ENCODE assay signal across 19 cellular contexts in the genomic region with DNA sequence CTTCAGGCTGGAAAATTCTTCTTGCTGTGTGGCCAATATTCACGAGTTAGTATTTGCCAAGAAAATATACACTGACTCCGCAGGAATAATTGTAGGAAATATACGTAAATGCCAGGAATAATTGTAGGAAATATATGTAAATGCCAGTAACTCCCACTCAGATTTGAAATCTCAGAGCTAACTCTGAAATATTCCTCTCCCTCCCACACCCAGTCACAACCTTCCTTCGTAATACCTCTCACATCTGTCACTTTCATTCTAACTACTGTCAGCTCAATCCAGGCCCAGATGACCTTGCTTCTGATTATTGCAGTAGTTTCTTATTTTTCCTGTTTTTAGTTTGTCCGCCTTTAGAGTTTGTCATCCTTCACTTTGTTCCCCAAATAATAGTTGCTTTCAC.
DNase-seq lines count a peak whose midpoint lies in the region; FAIRE-seq and TF ChIP-seq lines count a peak whose summit lies in the region.
"Had no signal": no experiment of that assay in that cellular context is flagged by ENCODE, and none has a peak within 500 bp of the region (broad histone marks: within the 10 kb centered on the region; RNA-seq: fewer than 3 reads in every experiment).

No MANE protein-coding gene starts in this region.

- no peak overlapping the region for H3K4ac ChIP-seq in mesenchymal stem cell (ENCODE audit: low read depth in 1 of 2, low read length in 2 of 2)

- H3F3A ChIP-seq in smooth muscle cell (ENCODE audit: low read depth) = no peaks in the 10 kb centered on the region

- H3K9ac ChIP-seq in HUES64 (ENCODE audit: low read depth, low read length) = no peak overlapping the region
- H3K9ac ChIP-seq in mesenchymal stem cell (ENCODE audit: low read length) = no peak overlapping the region
- no peak overlapping the region for H3K9ac ChIP-seq in smooth muscle cell (ENCODE audit: low read depth)

- H2BK15ac ChIP-seq in mesenchymal stem cell (ENCODE audit: low read depth, poor library complexity, severe bottlenecking) = no peak overlapping the region

- H2BK120ac ChIP-seq in mesenchymal stem cell (ENCODE audit: low read depth, low read length) = no peak overlapping the region

- in situ Hi-C loops in brain microvascular endothelial cell (cut with HindIII; ENCODE audit: low pct_ligation_motif_present, low sequenced_read_pairs) = no loop called here

- no peaks in the 10 kb centered on the region for H3K79me2 ChIP-seq in smooth muscle cell (ENCODE audit: low read depth)

- H3K14ac ChIP-seq in mesenchymal stem cell (ENCODE audit: low read length in 2 of 2) = no peak overlapping the region

- H3K27me3 ChIP-seq in HUES64 (ENCODE audit: insufficient read depth, low read length) = no peaks in the 10 kb centered on the region
- H3K27me3 ChIP-seq in brain microvascular endothelial cell (replicated peaks) = no peaks in the 10 kb centered on the region
- H3K27me3 ChIP-seq in mesenchymal stem cell (ENCODE audit: control insufficient read depth in 1 of 2, insufficient read depth in 1 of 2, low read length in 2 of 2) = no peaks in the 10 kb centered on the region
- H3K27me3 ChIP-seq in smooth muscle cell (ENCODE audit: low read depth) = no peaks in the 10 kb centered on the region
- H3K27me3 ChIP-seq: cardiac muscle cell, pancreas, transverse colon had no signal

- no peak overlapping the region for H3K23ac ChIP-seq in mesenchymal stem cell (ENCODE audit: low read length in 2 of 2)

- no peaks in the 10 kb centered on the region for H4K20me1 ChIP-seq in smooth muscle cell (ENCODE audit: low read depth)

- peaks cover 10% of the 10 kb centered on the region; the same call in 1 of the 2 replicates for H3K4me1 ChIP-seq in HUES64 (ENCODE audit: insufficient read depth, low read length)
- H3K4me1 ChIP-seq in mesenchymal stem cell (ENCODE audit: control insufficient read depth, insufficient read depth, low read depth, low read length) = peaks cover 3% of the 10 kb centered on the region
- H3K4me1 ChIP-seq in smooth muscle cell (ENCODE audit: low read depth) = no peaks in the 10 kb centered on the region
- H3K4me1 ChIP-seq: pancreas, transverse colon had no signal

- TF ChIP-seq CTCF in brain microvascular endothelial cell (IDR thresholded peaks at IDR 0.05; ENCODE audit: low read depth, low read length, missing control alignments) (no peak), smooth muscle cell (IDR thresholded peaks at IDR 0.05; ENCODE audit: borderline replicate concordance, insufficient read depth, poor library complexity, severe bottlenecking) (no peak), D721Med (IDR thresholded peaks at IDR 0.05; ENCODE audit: insufficient read depth, missing control alignments) (no peak)

- H3K27ac ChIP-seq in HUES64 (ENCODE audit: low read depth, low read length) (peak overlapping the region; percentile 46; the same call in 1 of the 2 replicates), brain microvascular endothelial cell (peak overlapping the region; percentile 2), mesenchymal stem cell (ENCODE audit: low read length, poor library complexity, severe bottlenecking) (peak overlapping the region; percentile 84), smooth muscle cell (ENCODE audit: low read depth) (peak overlapping the region; percentile 36)
- H3K27ac ChIP-seq: cardiac muscle cell, transverse colon had no signal

- no peak for FAIRE-seq in D721Med (lab: Jason Lieb, UNC)
- FAIRE-seq: H1, pancreas had no signal

- no peak overlapping the region for H3K4me3 ChIP-seq in HUES64 (ENCODE audit: low read length)
- no peak overlapping the region for H3K4me3 ChIP-seq in brain microvascular endothelial cell (ENCODE audit: low read depth, low read length)
- no peak overlapping the region for H3K4me3 ChIP-seq in mesenchymal stem cell (ENCODE audit: insufficient read depth in 1 of 2, low read depth in 1 of 2, low read length in 2 of 2)
- no peak overlapping the region for H3K4me3 ChIP-seq in smooth muscle cell
- H3K4me3 ChIP-seq: cardiac muscle cell, pancreas, transverse colon had no signal

- H3K36me3 ChIP-seq in HUES64 (ENCODE audit: insufficient read depth, low read length) (peaks cover 13% of the 10 kb centered on the region), brain microvascular endothelial cell (replicated peaks) (no peaks in the 10 kb centered on the region), mesenchymal stem cell (ENCODE audit: control insufficient read depth in 1 of 2, insufficient read depth in 2 of 2, low read depth in 1 of 2, low read length in 2 of 2) (peaks cover 3 to 61% of the 10 kb centered on the region in 2 experiments), smooth muscle cell (ENCODE audit: low read depth) (no peaks in the 10 kb centered on the region)
- H3K36me3 ChIP-seq: transverse colon had no signal

- H2BK12ac ChIP-seq in mesenchymal stem cell (ENCODE audit: low read length in 2 of 2) = no peak overlapping the region

- H2AFZ ChIP-seq in mesenchymal stem cell (ENCODE audit: low read depth, low read length) (no peak overlapping the region), smooth muscle cell (ENCODE audit: low read depth) (no peak overlapping the region)

- peak overlapping the region in 1 of 2 experiments; percentile 11 for H3K18ac ChIP-seq in mesenchymal stem cell (ENCODE audit: low read depth in 1 of 2, low read length in 2 of 2)

- H2AK5ac ChIP-seq in mesenchymal stem cell (ENCODE audit: low read length, severe bottlenecking) = peak overlapping the region; percentile 78

- WGBS in HUES64 = 96% methylated on average over 5 of the region's 5 CpGs
- WGBS in mesenchymal stem cell = 97% methylated on average over 5 of the region's 5 CpGs
- WGBS in smooth muscle cell (ENCODE audit: low lambda C conversion rate) = 82% methylated on average over 5 of the region's 5 CpGs

- H3K9me3 ChIP-seq in HUES64 (ENCODE audit: insufficient read depth, low read depth, low read length) (no peaks in the 10 kb centered on the region), mesenchymal stem cell (ENCODE audit: control insufficient read depth, low read length) (no peaks in the 10 kb centered on the region), smooth muscle cell (replicated peaks; ENCODE audit: low read depth) (no peaks in the 10 kb centered on the region)
- H3K9me3 ChIP-seq: pancreas, transverse colon had no signal

- DNase-seq in brain microvascular endothelial cell (no peak), mesenchymal stem cell (no peak), smooth muscle cell (lab: John Stamatoyannopoulos, UW; ENCODE audit: unreplicated experiment) (no peak), D721Med (ENCODE audit: insufficient read length, low spot score) (no peak), NCI-H510A treated with DMSO at 0.1 percent for 48 hours (lab: John Stamatoyannopoulos, UW) (no peak), islet precursor cell (no peak)
- no peak for DNase-seq in activated effector memory CD4-positive, alpha-beta T cell treated with anti-CD3 and anti-CD28 coated beads, Interleukin-2, amount 50 U/mL, for 16 hours
- DNase-seq: activated CD4-positive, alpha-beta T cell treated with anti-CD3 and anti-CD28 coated beads for 48 hours; activated CD8-positive, alpha-beta memory T cell treated with anti-CD3 and anti-CD28 coated beads, Interleukin-2, amount 50 U/mL, for 4 hours; activated naive CD8-positive, alpha-beta T cell treated with anti-CD3 and anti-CD28 coated beads, Interleukin-2, amount 50 U/mL, for 24 hours; left ventricle myocardium superior; NCI-H1417; pancreas; stimulated activated CD4-positive, alpha-beta T cell treated with anti-CD3 and anti-CD28 coated beads, Interleukin-2, amount 100 ng/mL, for 24 hours; stimulated activated naive CD8-positive, alpha-beta T cell treated with anti-CD3 and anti-CD28 coated beads, Interleukin-15, Interleukin-2, amounts not matched to agents 100 U/mL and 50 U/mL, for 24 hours; transverse colon had no signal

- no peaks in the 10 kb centered on the region for H3K79me1 ChIP-seq in mesenchymal stem cell (replicated peaks; ENCODE audit: low read length, poor library complexity, severe bottlenecking)

- H4K91ac ChIP-seq in mesenchymal stem cell (ENCODE audit: low read length) = no peak overlapping the region

- no peak overlapping the region for H2BK5ac ChIP-seq in mesenchymal stem cell (ENCODE audit: low read depth, low read length, poor library complexity, severe bottlenecking)

- peak overlapping the region; percentile 9 for H4K8ac ChIP-seq in mesenchymal stem cell (ENCODE audit: low read length)

- H3K4me2 ChIP-seq in mesenchymal stem cell (ENCODE audit: low read length, poor library complexity, severe bottlenecking) (no peak overlapping the region), smooth muscle cell (no peak overlapping the region)

Comparison
In these comparisons a context has a peak if more than half of its experiments do, and no peak if none do; other contexts are left out.
1. H3K27ac ChIP-seq: peak in every context shown above with its lines; median percentile 84 in mesenchymal stem cell; 46 in HUES64; 36 in smooth muscle cell; 2 in brain microvascular endothelial cell.